Comparison of ENCODE assay signal across 1 cellular context in genomic region chr13:26759156-26759906, GRCh38.
TF ChIP-seq lines count a peak whose summit lies in the region.

No MANE protein-coding gene starts in this region.

TF ChIP-seq in GM23338, 12 proteins besides CTCF, POLR2A, EP300 and RAD21 (continued from another document):
- TF ChIP-seq ZNF462 (CRISPR knock-in tag; IDR thresholded peaks at IDR 0.05) (no peak), POLR2AphosphoS5 (IDR thresholded peaks at IDR 0.05; ENCODE audit: low read depth) (no peak), REST (IDR thresholded peaks at IDR 0.05; ENCODE audit: unreplicated experiment) (no peak), ETS1 (IDR thresholded peaks at IDR 0.05) (no peak), ZNF331 (CRISPR knock-in tag; IDR thresholded peaks at IDR 0.05; ENCODE audit: low read depth) (no peak), STAT1 (IDR thresholded peaks at IDR 0.05; ENCODE audit: unreplicated experiment) (no peak)
